2 cellular contexts compared by ENCODE assay signal in genomic region chr2:26336719-26337118, GRCh38.
TF ChIP-seq lines count a peak whose summit lies in the region.

No MANE protein-coding gene starts in this region.

TF ChIP-seq in GM23338, 12 proteins besides CTCF, POLR2A, EP300 and RAD21:
- no peak for TF ChIP-seq EZH2phosphoT487 (IDR thresholded peaks at IDR 0.05; ENCODE audit: unreplicated experiment)
- TF ChIP-seq REST (IDR thresholded peaks at IDR 0.05; ENCODE audit: unreplicated experiment), result no peak
- TF ChIP-seq CREB1 (CRISPR knock-in tag; IDR thresholded peaks at IDR 0.05; ENCODE audit: low read depth), result no peak
- TF ChIP-seq NANOG (IDR thresholded peaks at IDR 0.05; ENCODE audit: borderline replicate concordance), result no peak
- TF ChIP-seq JUNB (IDR thresholded peaks at IDR 0.05; ENCODE audit: unreplicated experiment), result no peak
- TF ChIP-seq ZNF462 (CRISPR knock-in tag; IDR thresholded peaks at IDR 0.05), result no peak
- TF ChIP-seq ZNF331 (CRISPR knock-in tag; IDR thresholded peaks at IDR 0.05; ENCODE audit: low read depth), result no peak
- no peak for TF ChIP-seq EZH2 (IDR thresholded peaks at IDR 0.05; ENCODE audit: low read depth, unreplicated experiment)
- TF ChIP-seq ZNF114 (CRISPR knock-in tag; IDR thresholded peaks at IDR 0.05), result no peak
- TF ChIP-seq ETS1 (IDR thresholded peaks at IDR 0.05), result no peak
- no peak for TF ChIP-seq POLR2AphosphoS5 (IDR thresholded peaks at IDR 0.05; ENCODE audit: low read depth)
- TF ChIP-seq STAT1 (IDR thresholded peaks at IDR 0.05; ENCODE audit: unreplicated experiment), result no peak

TF ChIP-seq in HCT116, 20 proteins besides CTCF, POLR2A, EP300 and RAD21:
- TF ChIP-seq ELF1 (IDR thresholded peaks at IDR 0.05; ENCODE audit: borderline replicate concordance, low read depth), result no peak
- no peak for TF ChIP-seq CEBPB (IDR thresholded peaks at IDR 0.05; ENCODE audit: low read depth)
- no peak for TF ChIP-seq ZNF274 (IDR thresholded peaks at IDR 0.05; ENCODE audit: low read depth, low read length)
- TF ChIP-seq CBX3 (IDR thresholded peaks at IDR 0.05; ENCODE audit: low read depth), result no peak
- TF ChIP-seq EZH2phosphoT487 (IDR thresholded peaks at IDR 0.05; ENCODE audit: borderline replicate concordance), result no peak
- no peak for TF ChIP-seq YY1 (IDR thresholded peaks at IDR 0.05; ENCODE audit: extremely low read depth, insufficient replicate concordance, low read depth, low read length)
- TF ChIP-seq ATF3 (IDR thresholded peaks at IDR 0.05), result no peak
- TF ChIP-seq ZFX (IDR thresholded peaks at IDR 0.05), result no peak
- no peak for TF ChIP-seq SIN3A (IDR thresholded peaks at IDR 0.05; ENCODE audit: low read depth)
- TF ChIP-seq JUND (IDR thresholded peaks at IDR 0.05), result no peak
- no peak for TF ChIP-seq REST (IDR thresholded peaks at IDR 0.05; ENCODE audit: low read depth)
- TF ChIP-seq POLR2AphosphoS5 (IDR thresholded peaks at IDR 0.05; ENCODE audit: low read depth, low read length), result no peak
- no peak for TF ChIP-seq ZBTB33 (IDR thresholded peaks at IDR 0.05; ENCODE audit: extremely low read depth, insufficient replicate concordance, low read length)
